In genomic region chr20:44688053-44688625, GRCh38 we compare ENCODE assay signal across 1 cellular context.
TF ChIP-seq lines count a peak whose summit lies in the region.

No MANE protein-coding gene starts in this region.

TF ChIP-seq in endothelial cell of umbilical vein, 7 proteins besides CTCF, POLR2A, EP300 and RAD21:
- TF ChIP-seq JUN (IDR thresholded peaks at IDR 0.05; ENCODE audit: borderline replicate concordance, insufficient read depth, insufficient read length, low read depth) (peak; percentile 6), POLR2AphosphoS5 (IDR thresholded peaks at IDR 0.05; ENCODE audit: insufficient read depth, low read depth, low read length) (no peak), MYC (IDR thresholded peaks at IDR 0.05; ENCODE audit: low read depth, low read length) (no peak)
